23 cellular contexts compared by ENCODE assay signal in genomic region chr6:160792711-160793110, GRCh38.
"Had no signal": no experiment of that assay in that cellular context is flagged by ENCODE, and none has a peak within 500 bp of the region (broad histone marks: within the 10 kb centered on the region; RNA-seq: fewer than 3 reads in every experiment).

No MANE protein-coding gene starts in this region.

- H3K27me3 ChIP-seq: colonic mucosa, neutrophil, pancreas, stomach, upper lobe of left lung had no signal

- H3K9me3 ChIP-seq: colonic mucosa, neutrophil, pancreas, stomach, upper lobe of left lung had no signal

- H3K4me2 ChIP-seq: smooth muscle cell had no signal

- H3K36me3 ChIP-seq: colonic mucosa, neutrophil, pancreas, stomach, upper lobe of left lung, WERI-Rb-1 had no signal

- DNase-seq: activated CD4-positive, alpha-beta T cell treated with anti-CD3 and anti-CD28 coated beads for 1 hour; activated CD8-positive, alpha-beta memory T cell treated with anti-CD3 and anti-CD28 coated beads for 24 hours; activated CD8-positive, alpha-beta memory T cell treated with anti-CD3 and anti-CD28 coated beads, Interleukin-2, amount 50 U/mL, for 48 hours; activated effector memory CD4-positive, alpha-beta T cell treated with Interleukin-2 at 50 U/mL for 16 hours; activated naive CD4-positive, alpha-beta T cell treated with anti-CD3 and anti-CD28 coated beads, Interleukin-2, amount 10 ng/mL, durations not matched to agents 7 days and 5 days; activated naive CD8-positive, alpha-beta T cell treated with anti-CD3 and anti-CD28 coated beads, Interleukin-2, amount 50 U/mL, for 24 hours; activated T-cell treated with anti-CD3 and anti-CD28 coated beads, Interleukin-2, amount 50 U/mL, for 48 hours; anterior cingulate cortex; central memory CD4-positive, alpha-beta T cell; colonic mucosa; hypothalamus; kidney; left ventricle myocardium superior; pancreas; stimulated activated CD4-positive, alpha-beta T cell treated with anti-CD3 and anti-CD28 coated beads, Interleukin-4, amount 100 ng/mL, for 1 hour; stomach; upper lobe of left lung; WERI-Rb-1 had no signal

- H3K4me1 ChIP-seq: colonic mucosa, pancreas, upper lobe of left lung had no signal

- H3K4me3 ChIP-seq: colonic mucosa, pancreas, smooth muscle cell, stomach, upper lobe of left lung had no signal

- ATAC-seq: activated naive CD8-positive, alpha-beta T cell treated with anti-CD3 and anti-CD28 coated beads, Interleukin-2, amount 50 U/mL, for 24 hours; left ventricle myocardium superior; natural killer cell treated with Interleukin-12 subunit alpha and Interleukin-12 subunit beta and Interleukin-15 and Interleukin-18, amount 100 ng/mL, for 72 hours; pancreas; sciatic nerve had no signal

- FAIRE-seq: frontal cortex, kidney, pancreas had no signal

- H3K27ac ChIP-seq: colonic mucosa, neutrophil, pancreas, stomach, upper lobe of left lung, WERI-Rb-1 had no signal
